In the genomic region with DNA sequence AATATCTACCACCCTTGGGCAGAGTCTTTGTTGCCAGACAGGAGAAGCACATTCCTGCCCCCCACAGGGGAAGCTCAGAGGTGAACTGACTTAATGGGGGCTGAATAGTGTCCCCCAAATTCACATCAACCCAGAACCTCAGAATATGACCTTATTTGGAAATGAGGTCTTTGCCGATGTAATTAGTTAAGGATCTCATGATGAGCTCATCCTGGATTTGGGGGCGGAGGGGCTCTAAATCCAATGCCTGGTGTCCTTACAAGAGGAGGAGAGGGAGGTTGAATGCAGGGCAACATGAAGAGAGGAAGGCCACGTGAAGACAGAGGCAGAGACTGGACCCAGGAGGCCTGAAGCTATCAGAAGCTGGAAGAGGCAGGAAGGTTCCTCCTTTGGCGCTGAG, we compare ENCODE assay signal across 1 cellular context.
A peak's percentile ranks its signal among the peaks of the same experiment; 100 is the strongest.
TF ChIP-seq lines count a peak whose summit lies in the region.

No MANE protein-coding gene starts in this region.

TF ChIP-seq in HEK293, 187 proteins besides CTCF, POLR2A, EP300 and RAD21 (continued from another document):
- TF ChIP-seq, protein P1, sequence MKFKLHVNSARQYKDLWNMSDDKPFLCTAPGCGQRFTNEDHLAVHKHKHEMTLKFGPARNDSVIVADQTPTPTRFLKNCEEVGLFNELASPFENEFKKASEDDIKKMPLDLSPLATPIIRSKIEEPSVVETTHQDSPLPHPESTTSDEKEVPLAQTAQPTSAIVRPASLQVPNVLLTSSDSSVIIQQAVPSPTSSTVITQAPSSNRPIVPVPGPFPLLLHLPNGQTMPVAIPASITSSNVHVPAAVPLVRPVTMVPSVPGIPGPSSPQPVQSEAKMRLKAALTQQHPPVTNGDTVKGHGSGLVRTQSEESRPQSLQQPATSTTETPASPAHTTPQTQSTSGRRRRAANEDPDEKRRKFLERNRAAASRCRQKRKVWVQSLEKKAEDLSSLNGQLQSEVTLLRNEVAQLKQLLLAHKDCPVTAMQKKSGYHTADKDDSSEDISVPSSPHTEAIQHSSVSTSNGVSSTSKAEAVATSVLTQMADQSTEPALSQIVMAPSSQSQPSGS (tag by site-specific recombination; IDR thresholded peaks at IDR 0.05; ENCODE audit: low read depth): 0 out of 2 replicates have a peak, but pooled peaks have one; percentile 12
- TF ChIP-seq, protein P2, sequence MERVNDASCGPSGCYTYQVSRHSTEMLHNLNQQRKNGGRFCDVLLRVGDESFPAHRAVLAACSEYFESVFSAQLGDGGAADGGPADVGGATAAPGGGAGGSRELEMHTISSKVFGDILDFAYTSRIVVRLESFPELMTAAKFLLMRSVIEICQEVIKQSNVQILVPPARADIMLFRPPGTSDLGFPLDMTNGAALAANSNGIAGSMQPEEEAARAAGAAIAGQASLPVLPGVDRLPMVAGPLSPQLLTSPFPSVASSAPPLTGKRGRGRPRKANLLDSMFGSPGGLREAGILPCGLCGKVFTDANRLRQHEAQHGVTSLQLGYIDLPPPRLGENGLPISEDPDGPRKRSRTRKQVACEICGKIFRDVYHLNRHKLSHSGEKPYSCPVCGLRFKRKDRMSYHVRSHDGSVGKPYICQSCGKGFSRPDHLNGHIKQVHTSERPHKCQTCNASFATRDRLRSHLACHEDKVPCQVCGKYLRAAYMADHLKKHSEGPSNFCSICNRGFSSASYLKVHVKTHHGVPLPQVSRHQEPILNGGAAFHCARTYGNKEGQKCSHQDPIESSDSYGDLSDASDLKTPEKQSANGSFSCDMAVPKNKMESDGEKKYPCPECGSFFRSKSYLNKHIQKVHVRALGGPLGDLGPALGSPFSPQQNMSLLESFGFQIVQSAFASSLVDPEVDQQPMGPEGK (tag by site-specific recombination; IDR thresholded peaks at IDR 0.05): peak; percentile 36; the same call in 1 of the 2 replicates
- TF ChIP-seq ZNF629 (tag by site-specific recombination; IDR thresholded peaks at IDR 0.05) (peak; percentile 26; the same call in 1 of the 2 replicates), ZBTB21 (tag by site-specific recombination; IDR thresholded peaks at IDR 0.05) (0 out of 2 replicates have a peak, but pooled peaks have one; percentile 32)
